21 cellular contexts compared by ENCODE assay signal in the genomic region with DNA sequence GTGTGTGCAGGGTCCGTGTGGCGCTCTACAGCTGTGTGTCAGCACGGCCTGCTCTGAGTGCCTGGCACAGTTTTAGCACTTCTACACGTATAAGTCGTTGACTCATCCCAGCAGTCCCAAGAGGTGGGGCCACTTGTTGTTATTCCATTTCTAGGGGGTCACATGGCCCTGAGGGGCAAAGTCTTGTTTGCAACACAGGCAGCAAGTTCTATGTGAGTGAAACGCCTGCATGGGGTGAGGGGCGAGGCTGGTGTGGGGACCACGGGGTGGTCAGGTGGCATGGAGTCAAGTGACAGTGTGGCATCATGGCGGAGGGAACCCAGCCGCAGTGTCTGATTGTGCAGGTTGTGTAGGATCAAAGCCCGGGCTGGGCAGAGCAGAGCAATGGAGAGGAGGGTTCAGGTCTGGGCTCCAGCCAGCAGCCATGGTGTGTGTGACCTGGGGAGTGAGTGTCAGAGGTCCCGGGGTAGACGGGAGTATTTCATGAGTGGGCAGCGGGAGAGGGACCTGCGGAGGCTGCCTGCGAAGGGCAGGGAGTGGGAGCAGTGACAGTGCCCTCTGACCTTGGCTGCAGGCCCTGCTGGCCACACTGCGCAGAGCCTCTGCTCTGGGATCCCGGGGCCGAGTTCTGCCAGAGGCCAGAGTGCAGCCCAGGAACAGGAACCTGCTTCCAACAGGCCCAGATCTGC. TPM values are rescaled to one million over a fixed set of nuclear protein-coding genes. Genes with fewer than 3 reads are reported as not detected.
DNase-seq lines count a peak whose midpoint lies in the region; ATAC-seq, FAIRE-seq and TF ChIP-seq lines count a peak whose summit lies in the region.
"Had no signal": no experiment of that assay in that cellular context is flagged by ENCODE, and none has a peak within 500 bp of the region (broad histone marks: within the 10 kb centered on the region; RNA-seq: fewer than 3 reads in every experiment).

No MANE protein-coding gene starts in this region.

- dilution Hi-C loops in endothelial cell of umbilical vein (cut with MboI; ENCODE audit: extremely low pct_ligation_motif_present, low sequenced_read_pairs) = no loop called here

- H3K9me1 ChIP-seq in endothelial cell of umbilical vein (replicated peaks; ENCODE audit: control insufficient read depth, extremely low read depth, insufficient read depth, low read length) = no peaks in the 10 kb centered on the region

- H3K9ac ChIP-seq in astrocyte (ENCODE audit: low read length) (no peak overlapping the region), endothelial cell of umbilical vein (replicated peaks; ENCODE audit: extremely low read depth, insufficient read depth, low read length) (no peak overlapping the region), HepG2 (ENCODE audit: insufficient read depth, low read depth, low read length) (peak overlapping the region; percentile 84)
- H3K9ac ChIP-seq: parathyroid adenoma had no signal

- FAIRE-seq in astrocyte (lab: Jason Lieb, UNC) (no peak), endothelial cell of umbilical vein (lab: Jason Lieb, UNC) (no peak), HepG2 (lab: Jason Lieb, UNC) (peak; percentile 97)
- FAIRE-seq: D721Med, G401.6, keratinocyte had no signal

- WGBS in HepG2 (ENCODE audit: low lambda C conversion rate) = 9% methylated on average over 13 of the region's 19 CpGs
- 61 to 81% (median 76%) methylated on average over 16 to 19 of the region's 19 CpGs for WGBS in spleen, 5 donors

- TF ChIP-seq CTCF in astrocyte (IDR thresholded peaks at IDR 0.05; ENCODE audit: insufficient read depth, low read depth, low read length) (no peak), endothelial cell of umbilical vein (IDR thresholded peaks at IDR 0.05; ENCODE audit: extremely low read depth in 1 of 2, insufficient read depth in 1 of 2, low read depth in 1 of 2, low read length in 2 of 2) (no peak), HepG2 (CRISPR knock-in tag; IDR thresholded peaks at IDR 0.05) (no peak), spleen (IDR thresholded peaks at IDR 0.05 in 8 of 11, conservative IDR thresholded peaks at IDR 0.05 in 3 of 11) (peak in 1 of 11 experiments; percentile 5)

- CTCF ChIA-PET in endothelial cell of umbilical vein (lab: Charles Lee) = interaction anchor here (1.0 to 2.5 kb wide), 2 partner anchors 59 to 80 kb away, joined by 5 to 12 read pairs; no protein-coding TSS in a partner anchor
- CTCF ChIA-PET in HepG2 (lab: Yijun Ruan, JAX; ENCODE audit: low intra/inter-chr PET ratio, low total read pairs) = interaction anchor here (0.9 to 1.5 kb wide), 3 partner anchors 73 to 124 kb away, joined by 4 to 7 read pairs (median 5); partner anchors contain the start of gene ARSA

- H3K4me3 Mint-ChIP-seq in astrocyte (ENCODE audit: unreplicated experiment) = no peak overlapping the region
- H3K4me3 Mint-ChIP-seq: activated CD4-positive, alpha-beta T cell treated with anti-CD3 and anti-CD28 coated beads, Interleukin-2, amount 10 ng/mL, durations not matched to agents 7 days and 5 days; stimulated activated effector memory CD8-positive, alpha-beta T cell treated with anti-CD3 and anti-CD28 coated beads, Interleukin-12 subunit alpha, Interleukin-12 subunit beta, amount 100 ng/mL, for 72 hours had no signal

- TF ChIP-seq POLR2A in endothelial cell of umbilical vein (IDR thresholded peaks at IDR 0.05; ENCODE audit: low read depth, low read length) (no peak), HepG2 (IDR thresholded peaks at IDR 0.05; ENCODE audit: insufficient read depth in 1 of 2, low read depth in 2 of 2, low read length in 2 of 2) (peak; percentile 81 to 89), spleen (IDR thresholded peaks at IDR 0.05) (no peak)

- peak; percentile 84 for ATAC-seq in HepG2
- ATAC-seq in HG02571 (IDR thresholded peaks at IDR 0.05; ENCODE audit: unreplicated experiment) = no peak
- no peak for ATAC-seq in HG03432 (IDR thresholded peaks at IDR 0.05; ENCODE audit: unreplicated experiment)
- ATAC-seq: SK-N-SH treated with all-trans-retinoic acid at 6 μM for 48 hours; stimulated activated effector memory CD8-positive, alpha-beta T cell treated with anti-CD3 and anti-CD28 coated beads, Interleukin-12 subunit alpha, Interleukin-12 subunit beta, amount 100 ng/mL, for 72 hours had no signal

- H3K4me1 ChIP-seq in astrocyte (ENCODE audit: insufficient read depth, low read length) (peaks cover 15% of the 10 kb centered on the region), endothelial cell of umbilical vein (ENCODE audit: control insufficient read depth, extremely low read depth, insufficient read depth, low read length) (peaks cover 8% of the 10 kb centered on the region), HepG2 (ENCODE audit: insufficient read depth, low read length) (peaks cover 48% of the 10 kb centered on the region), spleen (peaks cover 0 to 96% (median 50%) of the 10 kb centered on the region in 6 donors)
- H3K4me1 ChIP-seq: parathyroid adenoma had no signal

- H3K9me3 ChIP-seq in astrocyte (ENCODE audit: insufficient read depth, low read depth, low read length) (no peaks in the 10 kb centered on the region), endothelial cell of umbilical vein (replicated peaks; ENCODE audit: control insufficient read depth, insufficient read depth, low read length) (no peaks in the 10 kb centered on the region), HepG2 (ENCODE audit: low read length) (no peaks in the 10 kb centered on the region), spleen (no peaks in the 10 kb centered on the region)
- H3K9me3 ChIP-seq: upper lobe of left lung had no signal

- BruUV-seq in endothelial cell of umbilical vein (replicated peaks; lab: Mats Ljungman, UMichigan) (no TSS peak), HepG2 (replicated peaks; lab: Mats Ljungman, UMichigan) (TSS peak; percentile 48)

- no peaks in the 10 kb centered on the region for H3K9me3 Mint-ChIP-seq in astrocyte (ENCODE audit: unreplicated experiment)
- H3K9me3 Mint-ChIP-seq: activated CD4-positive, alpha-beta T cell treated with anti-CD3 and anti-CD28 coated beads, Interleukin-2, amount 10 ng/mL, durations not matched to agents 7 days and 5 days; stimulated activated effector memory CD8-positive, alpha-beta T cell treated with anti-CD3 and anti-CD28 coated beads, Interleukin-12 subunit alpha, Interleukin-12 subunit beta, amount 100 ng/mL, for 72 hours had no signal

- H3K36me3 Mint-ChIP-seq in astrocyte (ENCODE audit: low read depth, unreplicated experiment) = peaks cover 8% of the 10 kb centered on the region
- H3K36me3 Mint-ChIP-seq: stimulated activated effector memory CD8-positive, alpha-beta T cell treated with anti-CD3 and anti-CD28 coated beads, Interleukin-12 subunit alpha, Interleukin-12 subunit beta, amount 100 ng/mL, for 72 hours had no signal

- H3K79me2 ChIP-seq in astrocyte (ENCODE audit: insufficient read depth, low read length) (no peaks in the 10 kb centered on the region), endothelial cell of umbilical vein (ENCODE audit: control insufficient read depth, insufficient read depth, low read length) (peaks cover 84% of the 10 kb centered on the region), HepG2 (ENCODE audit: insufficient read depth, low read length) (peaks cover 39% of the 10 kb centered on the region)
- H3K79me2 ChIP-seq: parathyroid adenoma had no signal

- in situ Hi-C loops in HepG2 (cut with HindIII; ENCODE audit: extremely low pct_ligation_motif_present, low pct_unique_long_range_greater_than_20kb) = no loop called here

- no peak; the same call in 1 of the 2 replicates for TF ChIP-seq RAD21 in HepG2 (CRISPR knock-in tag; IDR thresholded peaks at IDR 0.05)

- no peak overlapping the region for H3K27ac ChIP-seq in astrocyte (ENCODE audit: low read depth, low read length)
- no peak overlapping the region for H3K27ac ChIP-seq in endothelial cell of umbilical vein (ENCODE audit: insufficient read depth, low read depth, low read length)
- peak overlapping the region; percentile 94 for H3K27ac ChIP-seq in HepG2 (ENCODE audit: extremely low read length, insufficient read depth, low read length)
- peak overlapping the region in 3 of 8 donors; percentile 36 to 48 (median 48) for H3K27ac ChIP-seq in spleen
- H3K27ac ChIP-seq: parathyroid adenoma had no signal

- peak; percentile 4 for DNase-seq in astrocyte (ENCODE audit: low read depth)
- peak; percentile 32 for DNase-seq in endothelial cell of umbilical vein (ENCODE audit: low read depth, low spot score)
- DNase-seq in HepG2 (ENCODE audit: low spot score) = peak; percentile 98
- peak; percentile 73 for DNase-seq in spleen
- no peak for DNase-seq in CD1c-positive myeloid dendritic cell (ENCODE audit: extremely low spot score)
- no peak for DNase-seq in DMS 273 (lab: John Stamatoyannopoulos, UW; ENCODE audit: unreplicated experiment)
- DNase-seq: activated CD4-positive, alpha-beta T cell treated with anti-CD3 and anti-CD28 coated beads, Interleukin-2, amount 10 ng/mL, durations not matched to agents 7 days and 5 days; activated naive CD4-positive, alpha-beta T cell; GOT3; KG1; NCI-H2081 treated with DMSO at 0.1 percent for 48 hours; stimulated activated CD4-positive, alpha-beta T cell treated with anti-CD3 and anti-CD28 coated beads, Interleukin-12 subunit alpha, Interleukin-12 subunit beta, amount 100 ng/mL, for 4 hours; upper lobe of left lung had no signal

- peaks cover 17% of the 10 kb centered on the region for H3K4me1 Mint-ChIP-seq in astrocyte (ENCODE audit: low read depth, unreplicated experiment)

- H4K20me1 ChIP-seq in astrocyte (ENCODE audit: insufficient read depth, low read length) (peaks cover 23% of the 10 kb centered on the region), endothelial cell of umbilical vein (replicated peaks; ENCODE audit: control insufficient read depth, extremely low read depth, insufficient read depth, low read length) (no peaks in the 10 kb centered on the region), HepG2 (ENCODE audit: insufficient read depth, low read length) (no peaks in the 10 kb centered on the region)

- no peak overlapping the region for H3K27ac Mint-ChIP-seq in astrocyte (ENCODE audit: unreplicated experiment)
- H3K27ac Mint-ChIP-seq: activated CD4-positive, alpha-beta T cell treated with anti-CD3 and anti-CD28 coated beads, Interleukin-2, amount 10 ng/mL, durations not matched to agents 7 days and 5 days; stimulated activated effector memory CD8-positive, alpha-beta T cell treated with anti-CD3 and anti-CD28 coated beads, Interleukin-12 subunit alpha, Interleukin-12 subunit beta, amount 100 ng/mL, for 72 hours had no signal

- H3K36me3 ChIP-seq in astrocyte (ENCODE audit: insufficient read depth, low read length) = no peaks in the 10 kb centered on the region
- peaks cover 42 to 83% of the 10 kb centered on the region in 2 experiments for H3K36me3 ChIP-seq in endothelial cell of umbilical vein (ENCODE audit: control insufficient read depth in 2 of 2, extremely low read depth in 1 of 2, insufficient read depth in 2 of 2, low read length in 2 of 2)
- peaks cover 11 to 29% of the 10 kb centered on the region in 2 experiments for H3K36me3 ChIP-seq in HepG2 (replicated peaks in 1 of 2; ENCODE audit: control insufficient read depth in 1 of 2, insufficient read depth in 2 of 2, low read length in 2 of 2)
- H3K36me3 ChIP-seq in spleen = peaks cover 0 to 72% (median 2%) of the 10 kb centered on the region in 6 donors

- H3K4me2 ChIP-seq in astrocyte (ENCODE audit: low read length) = no peak overlapping the region
- no peak overlapping the region for H3K4me2 ChIP-seq in endothelial cell of umbilical vein (ENCODE audit: insufficient read depth, low read length)
- H3K4me2 ChIP-seq in HepG2 (ENCODE audit: low read depth, low read length) = peak overlapping the region; percentile 93

- POLR2A ChIA-PET in endothelial cell of umbilical vein (lab: Charles Lee) (no interaction called here), HepG2 (lab: Yijun Ruan, JAX) (interaction anchor here (0.6 to 4.5 kb wide), 22 partner anchors 9 to 215 kb away, joined by 3 to 51 read pairs (median 6); partner anchors contain the start of genes ARSA, CHKB, LMF2 and NCAPH2)

- H3K27me3 ChIP-seq in astrocyte (ENCODE audit: insufficient read depth, low read length) (no peaks in the 10 kb centered on the region), endothelial cell of umbilical vein (ENCODE audit: control insufficient read depth in 2 of 2, insufficient read depth in 2 of 2, low read length in 2 of 2) (no peaks in the 10 kb centered on the region), HepG2 (ENCODE audit: control insufficient read depth in 1 of 2, insufficient read depth in 2 of 2, low read length in 2 of 2) (no peaks in the 10 kb centered on the region), spleen (replicated peaks in 1 of 7) (peaks cover 0 to 4% (median 0%) of the 10 kb centered on the region in 7 donors)
- H3K27me3 ChIP-seq: upper lobe of left lung had no signal

- peaks cover 14% of the 10 kb centered on the region for H3K27me3 Mint-ChIP-seq in astrocyte (ENCODE audit: low read depth, unreplicated experiment)
- H3K27me3 Mint-ChIP-seq: activated CD4-positive, alpha-beta T cell treated with anti-CD3 and anti-CD28 coated beads, Interleukin-2, amount 10 ng/mL, durations not matched to agents 7 days and 5 days had no signal

- H2AFZ ChIP-seq in astrocyte (ENCODE audit: low read depth, low read length) (no peak overlapping the region), endothelial cell of umbilical vein (ENCODE audit: low read depth, low read length) (no peak overlapping the region), HepG2 (ENCODE audit: low read length) (no peak overlapping the region)
- H2AFZ ChIP-seq: parathyroid adenoma had no signal

- intact Hi-C loops in endothelial cell of umbilical vein (cut with micrococcal nuclease) (no loop called here), HepG2 (cut with micrococcal nuclease; ENCODE audit: unreplicated experiment) (no loop called here), spleen (cut with DNase I; ENCODE audit: low total_unique reads) (no loop called here)

- TF ChIP-seq EP300 in HepG2 (IDR thresholded peaks at IDR 0.05; ENCODE audit: low read depth in 2 of 2, low read length in 2 of 2) (peak; percentile 46 to 77; a peak in 1 of 4 replicates), HepG2 (CRISPR knock-in tag; IDR thresholded peaks at IDR 0.05; ENCODE audit: borderline replicate concordance) (peak; percentile 79)

- H3K4me3 ChIP-seq in astrocyte (ENCODE audit: insufficient read depth, low read depth, low read length) (no peak overlapping the region), endothelial cell of umbilical vein (replicated peaks in 1 of 3; ENCODE audit: insufficient read depth in 1 of 3, low read depth in 1 of 3, low read length in 3 of 3) (no peak overlapping the region), HepG2 (replicated peaks in 1 of 3; ENCODE audit: insufficient read depth in 1 of 3, low read depth in 2 of 3, low read length in 3 of 3) (peak overlapping the region; percentile 36 to 89 (median 49)), spleen (no peak overlapping the region)
- H3K4me3 ChIP-seq: upper lobe of left lung had no signal

RNA-seq across cellular contexts. Expression of gene SHANK3, which starts 27.9 kb away (rescaled TPM):
- total RNA-seq in astrocyte = 10.1 and 10.6 TPM in 2 replicates
- total RNA-seq in endothelial cell of umbilical vein = 137 and 158 TPM in 2 replicates
- 26.1 and 29.7 TPM in 2 replicates for polyA plus RNA-seq in endothelial cell of umbilical vein
- 11.8 and 19.1 TPM in 2 replicates for polyA plus RNA-seq in endothelial cell of umbilical vein (2011; cell fraction: cytosol; rRNA removed)
- polyA plus RNA-seq in endothelial cell of umbilical vein (2011; cell fraction: nucleus; rRNA removed) = 180 and 181 TPM in 2 replicates
- polyA plus RNA-seq in endothelial cell of umbilical vein (2012) = 37.4 and 44.9 TPM in 2 replicates
- polyA minus RNA-seq in endothelial cell of umbilical vein = 21.8 and 32.5 TPM in 2 replicates
- polyA minus RNA-seq in endothelial cell of umbilical vein (2011; cell fraction: cytosol; rRNA and poly(A)+ RNA removed) = not detected
- polyA minus RNA-seq in endothelial cell of umbilical vein (2011; cell fraction: nucleus; rRNA and poly(A)+ RNA removed) = 55.9 and 115 TPM in 2 replicates
- total RNA-seq in HepG2 (2016; rRNA removed; fragmentation: Illumina TruSeq; extraction: Trizol) = 1.9 and 2.9 TPM in 2 replicates
- total RNA-seq in HepG2 (2016; cell fraction: cytosol; rRNA removed; fragmentation: Illumina TruSeq; extraction: Trizol; ENCODE audit: low read depth) = 0.79 and 1.0 TPM in 2 replicates
- total RNA-seq in HepG2 (2016; cell fraction: insoluble cytoplasmic fraction; rRNA removed; fragmentation: Illumina TruSeq; extraction: Trizol) = 1.7 and 2.9 TPM in 2 replicates
- total RNA-seq in HepG2 (2016; cell fraction: membrane; rRNA removed; fragmentation: Illumina TruSeq; extraction: Trizol) = 2.3 TPM in 2 replicates
- 2.9 and 3.7 TPM in 2 replicates for total RNA-seq in HepG2 (2016; cell fraction: nucleus; rRNA removed; fragmentation: Illumina TruSeq; extraction: Trizol)
- polyA plus RNA-seq in HepG2 (2011; rRNA removed) = 4.6 and 6.5 TPM in 2 replicates
- polyA plus RNA-seq in HepG2 (2011; cell fraction: cytosol; rRNA removed) = 3.0 and 3.9 TPM in 2 replicates
- polyA plus RNA-seq in HepG2 (2011; cell fraction: nucleus; rRNA removed) = 25.0 and 33.1 TPM in 2 replicates
- 7.9 and 8.7 TPM in 2 replicates for polyA plus RNA-seq in HepG2 (2012)
- polyA plus RNA-seq in HepG2 (2016; cell fraction: cytosol; fragmentation: Illumina TruSeq; extraction: Trizol; ENCODE audit: low read depth) = 0.66 and 0.71 TPM in 2 replicates
- polyA plus RNA-seq in HepG2 (2016; cell fraction: insoluble cytoplasmic fraction; fragmentation: Illumina TruSeq; extraction: Trizol; ENCODE audit: low read depth) = 3.0 and 4.2 TPM in 2 replicates
- 1.6 and 1.9 TPM in 2 replicates for polyA plus RNA-seq in HepG2 (2016; cell fraction: membrane; fragmentation: Illumina TruSeq; extraction: Trizol; ENCODE audit: low read depth)
- polyA plus RNA-seq in HepG2 (2016; cell fraction: nucleus; fragmentation: Illumina TruSeq; extraction: Trizol; ENCODE audit: insufficient read depth, low read depth) = 14.0 and 17.0 TPM in 2 replicates
- 0.07 and 4.8 TPM in 2 replicates for polyA minus RNA-seq in HepG2 (2011; rRNA and poly(A)+ RNA removed; ENCODE audit: low replicate concordance)
- polyA minus RNA-seq in HepG2 (2011; cell fraction: cytosol; rRNA and poly(A)+ RNA removed) = 5.2 and 5.4 TPM in 2 replicates
- polyA minus RNA-seq in HepG2 (2011; cell fraction: nucleus; rRNA and poly(A)+ RNA removed) = 5.8 and 5.9 TPM in 2 replicates
- total RNA-seq in spleen = 100 to 1,000 TPM in 3 of 7 donors, 10 to 100 TPM in 4; 55.5 to 264 (median 89.1) TPM
- 100 to 1,000 TPM in 1 of 3 donors, 10 to 100 TPM in 1, 1 to 10 TPM in 1; 9.9 to 112 (median 31.8) TPM for polyA plus RNA-seq in spleen

RNA-seq across cellular contexts. Expression of gene ACR, which starts 37.5 kb away (rescaled TPM):
- total RNA-seq in astrocyte (not detected in 2 replicates), endothelial cell of umbilical vein (4.1 and 4.9 TPM in 2 replicates), HepG2 (2016; rRNA removed; fragmentation: Illumina TruSeq; extraction: Trizol) (not detected in 2 replicates), spleen (10 to 100 TPM in 1 of 7 donors, 1 to 10 TPM in 5, under 1 TPM in 1; 0.88 to 12.5 (median 2.3) TPM)
- polyA plus RNA-seq in endothelial cell of umbilical vein (0.43 and 0.91 TPM in 2 replicates), HepG2 (2011; rRNA removed) (0.15 and 0.29 TPM in 2 replicates), spleen (1 to 10 TPM in 1 of 3 donors, under 1 TPM in 2; 0.21 to 1.2 (median 0.67) TPM)
- polyA plus RNA-seq in endothelial cell of umbilical vein (2011; cell fraction: cytosol; rRNA removed) = 0.21 and 0.25 TPM in 2 replicates
- 4.4 and 4.5 TPM in 2 replicates for polyA plus RNA-seq in endothelial cell of umbilical vein (2011; cell fraction: nucleus; rRNA removed)
- polyA plus RNA-seq in endothelial cell of umbilical vein (2012) = 0.60 and 0.82 TPM in 2 replicates
- 1.1 and 3.4 TPM in 2 replicates for polyA minus RNA-seq in endothelial cell of umbilical vein
- not detected for polyA minus RNA-seq in endothelial cell of umbilical vein (2011; cell fraction: cytosol; rRNA and poly(A)+ RNA removed)
- polyA minus RNA-seq in endothelial cell of umbilical vein (2011; cell fraction: nucleus; rRNA and poly(A)+ RNA removed) = 2.6 and 4.5 TPM in 2 replicates
- not detected in 2 replicates for total RNA-seq in HepG2 (2016; cell fraction: cytosol; rRNA removed; fragmentation: Illumina TruSeq; extraction: Trizol; ENCODE audit: low read depth)
- not detected in 2 replicates for total RNA-seq in HepG2 (2016; cell fraction: insoluble cytoplasmic fraction; rRNA removed; fragmentation: Illumina TruSeq; extraction: Trizol)
- not detected in 2 replicates for total RNA-seq in HepG2 (2016; cell fraction: membrane; rRNA removed; fragmentation: Illumina TruSeq; extraction: Trizol)
- not detected in 2 replicates for total RNA-seq in HepG2 (2016; cell fraction: nucleus; rRNA removed; fragmentation: Illumina TruSeq; extraction: Trizol)
- polyA plus RNA-seq in HepG2 (2011; cell fraction: cytosol; rRNA removed) = 0.04 and 0.12 TPM in 2 replicates
- 0.51 and 0.73 TPM in 2 replicates for polyA plus RNA-seq in HepG2 (2011; cell fraction: nucleus; rRNA removed)
- polyA plus RNA-seq in HepG2 (2012) = 0.44 TPM in 1 of 2 replicates, not detected in the other
- polyA plus RNA-seq in HepG2 (2016; cell fraction: cytosol; fragmentation: Illumina TruSeq; extraction: Trizol; ENCODE audit: low read depth) = not detected in 2 replicates
- not detected in 2 replicates for polyA plus RNA-seq in HepG2 (2016; cell fraction: insoluble cytoplasmic fraction; fragmentation: Illumina TruSeq; extraction: Trizol; ENCODE audit: low read depth)
- polyA plus RNA-seq in HepG2 (2016; cell fraction: membrane; fragmentation: Illumina TruSeq; extraction: Trizol; ENCODE audit: low read depth) = not detected in 2 replicates
- not detected in 2 replicates for polyA plus RNA-seq in HepG2 (2016; cell fraction: nucleus; fragmentation: Illumina TruSeq; extraction: Trizol; ENCODE audit: insufficient read depth, low read depth)
- polyA minus RNA-seq in HepG2 (2011; rRNA and poly(A)+ RNA removed; ENCODE audit: low replicate concordance) = not detected in 2 replicates
- not detected in 2 replicates for polyA minus RNA-seq in HepG2 (2011; cell fraction: cytosol; rRNA and poly(A)+ RNA removed)
- polyA minus RNA-seq in HepG2 (2011; cell fraction: nucleus; rRNA and poly(A)+ RNA removed) = 0.62 and 0.77 TPM in 2 replicates
- total RNA-seq: activated CD4-positive, alpha-beta T cell treated with anti-CD3 and anti-CD28 coated beads, Interleukin-2, amount 10 ng/mL, durations not matched to agents 7 days and 5 days had no signal
- polyA plus RNA-seq: keratinocyte had no signal

Comparison
In these comparisons a context has a peak if more than half of its experiments do, and no peak if none do; other contexts are left out.
1. DNase-seq: peak in astrocyte (single experiment), endothelial cell of umbilical vein (single experiment), HepG2 (single experiment) and spleen (single experiment); none in CD1c-positive myeloid dendritic cell (single experiment) and DMS 273 (single experiment).
2. H3K4me3 ChIP-seq: peak in HepG2 (3 of 3); none in astrocyte (single experiment), endothelial cell of umbilical vein (0 of 3) and spleen (0 of 8).
3. POLR2A ChIP-seq: peak in HepG2 (2 of 2); none in endothelial cell of umbilical vein (single experiment) and spleen (0 of 3).